ENCODE assay signal across 8 cellular contexts in the genomic region with DNA sequence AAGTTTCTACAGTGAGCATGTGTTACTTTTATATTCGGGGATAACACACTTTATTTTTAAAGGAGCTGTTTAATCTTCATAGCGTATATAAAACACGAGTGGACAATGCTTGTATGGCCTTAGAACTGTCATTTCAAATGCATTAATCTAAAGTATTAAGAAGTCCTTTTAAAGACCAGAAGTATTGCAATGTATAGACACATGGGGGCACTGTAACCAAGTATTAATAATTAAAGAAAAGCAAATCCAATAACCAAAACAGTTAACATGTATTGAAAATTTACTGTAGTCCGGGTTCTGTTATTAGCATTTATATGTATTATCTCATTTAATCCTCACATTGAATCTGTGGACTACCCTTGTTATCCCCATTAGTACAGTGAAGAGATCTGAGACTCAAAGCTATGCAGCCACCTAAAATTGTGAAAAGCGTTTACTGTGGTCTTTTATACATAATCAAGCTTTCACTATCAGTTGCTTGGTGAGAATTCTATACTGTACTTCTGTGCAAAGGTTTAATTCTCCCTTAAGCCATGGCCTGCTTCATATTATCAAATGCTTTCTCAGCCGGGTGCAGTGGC. TPM values are rescaled to one million over a fixed set of nuclear protein-coding genes. Genes with fewer than 3 reads are reported as not detected.
A peak's percentile ranks its signal among the peaks of the same experiment; 100 is the strongest.
DNase-seq lines count a peak whose midpoint lies in the region; ATAC-seq and TF ChIP-seq lines count a peak whose summit lies in the region.

No MANE protein-coding gene starts in this region.

- H3K79me2 ChIP-seq in MM.1S (ENCODE audit: low read length): no peaks in the 10 kb centered on the region

- no peak overlapping the region for H3K4me3 ChIP-seq in cardiac muscle cell
- H3K4me3 ChIP-seq in MM.1S (ENCODE audit: low read length): no peak overlapping the region
- no peak overlapping the region for H3K4me3 ChIP-seq in spleen
- no peak overlapping the region for H3K4me3 ChIP-seq in thyroid gland (replicated peaks in 1 of 3)

- H3K9me3 ChIP-seq in cardiac muscle cell (ENCODE audit: low read depth) (no peaks in the 10 kb centered on the region), MM.1S (replicated peaks; ENCODE audit: insufficient read depth, low read length) (no peaks in the 10 kb centered on the region), spleen (no peaks in the 10 kb centered on the region), thyroid gland (no peaks in the 10 kb centered on the region)

- TF ChIP-seq POLR2A in spleen (IDR thresholded peaks at IDR 0.05): no peak
- no peak for TF ChIP-seq POLR2A in thyroid gland (IDR thresholded peaks at IDR 0.05)

- H4K20me1 ChIP-seq in MM.1S (ENCODE audit: insufficient read depth, low read length): no peaks in the 10 kb centered on the region

- H3K27me3 Mint-ChIP-seq in activated naive CD8-positive, alpha-beta T cell treated with anti-CD3 and anti-CD28 coated beads for 36 hours: peaks cover 4% of the 10 kb centered on the region

- H3K4me2 ChIP-seq in MM.1S (ENCODE audit: low read depth, low read length): no peak overlapping the region

- WGBS in spleen, 5 donors: 59 to 76% (median 70%) methylated on average over 6 of the region's 6 CpGs
- WGBS in thyroid gland, 2 donors: 61 to 69% methylated on average over 6 of the region's 6 CpGs

- H3K4me1 Mint-ChIP-seq in activated naive CD8-positive, alpha-beta T cell treated with anti-CD3 and anti-CD28 coated beads for 36 hours: no peaks in the 10 kb centered on the region

- TF ChIP-seq CTCF in cardiac muscle cell (IDR thresholded peaks at IDR 0.05; ENCODE audit: low read depth, low read length) (peak; percentile 44), MM.1S (IDR thresholded peaks at IDR 0.05; ENCODE audit: low read length) (peak; percentile 70), spleen (IDR thresholded peaks at IDR 0.05 in 8 of 11, conservative IDR thresholded peaks at IDR 0.05 in 3 of 11) (peak in 8 of 11 experiments; percentile 7 to 54 (median 42)), thyroid gland (IDR thresholded peaks at IDR 0.05) (peak in 3 of 6 experiments; percentile 26 to 30 (median 29))

- no peaks in the 10 kb centered on the region for H3K9me2 ChIP-seq in MM.1S (replicated peaks; ENCODE audit: insufficient read depth, low read length)

- no peaks in the 10 kb centered on the region for H3F3A ChIP-seq in MM.1S (ENCODE audit: insufficient read depth, low read length)

- H3K36me3 ChIP-seq in cardiac muscle cell (no peaks in the 10 kb centered on the region), MM.1S (replicated peaks; ENCODE audit: insufficient read depth, low read length) (no peaks in the 10 kb centered on the region), spleen (no peaks in the 10 kb centered on the region), thyroid gland (no peaks in the 10 kb centered on the region)

- no peaks in the 10 kb centered on the region for H3K36me3 Mint-ChIP-seq in activated naive CD8-positive, alpha-beta T cell treated with anti-CD3 and anti-CD28 coated beads for 36 hours

- no peaks in the 10 kb centered on the region for H3K4me1 ChIP-seq in cardiac muscle cell (ENCODE audit: low read depth)
- no peaks in the 10 kb centered on the region for H3K4me1 ChIP-seq in MM.1S (ENCODE audit: low read length)
- H3K4me1 ChIP-seq in spleen: no peaks in the 10 kb centered on the region
- H3K4me1 ChIP-seq in thyroid gland: no peaks in the 10 kb centered on the region

- ATAC-seq in Right ventricle myocardium superior (ENCODE audit: poor library complexity) (no peak), GM21737 (IDR thresholded peaks at IDR 0.05; ENCODE audit: unreplicated experiment) (no peak)

- H3K9ac ChIP-seq in MM.1S (ENCODE audit: low read length): no peak overlapping the region

- intact Hi-C loops in Right ventricle myocardium superior (cut with DNase I): no loop called here
- intact Hi-C loops in spleen (cut with DNase I; ENCODE audit: low total_unique reads): no loop called here
- intact Hi-C loops in thyroid gland (cut with DNase I): no loop called here

- H3K27ac Mint-ChIP-seq in activated naive CD8-positive, alpha-beta T cell treated with anti-CD3 and anti-CD28 coated beads for 36 hours: no peak overlapping the region

- no peaks in the 10 kb centered on the region for H3K9me3 Mint-ChIP-seq in activated naive CD8-positive, alpha-beta T cell treated with anti-CD3 and anti-CD28 coated beads for 36 hours

- peak in 1 of 2 donors; percentile 46 for DNase-seq in cardiac muscle cell (ENCODE audit: low read depth in 1 of 2, low spot score in 1 of 2)
- DNase-seq in Right ventricle myocardium superior: no peak
- DNase-seq in MM.1S: peak; percentile 56
- peak; percentile 12 for DNase-seq in cerebellar cortex (ENCODE audit: low spot score)
- DNase-seq in spleen: no peak
- no peak for DNase-seq in thyroid gland
- DNase-seq in activated naive CD8-positive, alpha-beta T cell treated with anti-CD3 and anti-CD28 coated beads for 36 hours: no peak

- H3K27ac ChIP-seq in cardiac muscle cell (no peak overlapping the region), MM.1S (ENCODE audit: low read length) (no peak overlapping the region), spleen (no peak overlapping the region), thyroid gland (no peak overlapping the region)

- H3K27me3 ChIP-seq in cardiac muscle cell: no peaks in the 10 kb centered on the region
- no peaks in the 10 kb centered on the region for H3K27me3 ChIP-seq in MM.1S (replicated peaks; ENCODE audit: insufficient read depth, low read length)
- no peaks in the 10 kb centered on the region for H3K27me3 ChIP-seq in spleen (replicated peaks in 1 of 7)
- H3K27me3 ChIP-seq in thyroid gland: no peaks in the 10 kb centered on the region

- no peak overlapping the region for H2AFZ ChIP-seq in MM.1S (ENCODE audit: low read length)

- H3K4me3 Mint-ChIP-seq in activated naive CD8-positive, alpha-beta T cell treated with anti-CD3 and anti-CD28 coated beads for 36 hours: no peak overlapping the region

RNA-seq across cellular contexts. Expression of a gene that starts 10.1 kb away (rescaled TPM):
- not detected in 2 replicates for total RNA-seq in cardiac muscle cell
- not detected in 2 replicates for polyA plus RNA-seq in cardiac muscle cell
- not detected for total RNA-seq in Right ventricle myocardium superior
- under 1 TPM in 1 of 7 donors, not detected in 6; 0.39 TPM for total RNA-seq in spleen
- under 1 TPM in 2 of 3 donors, not detected in 1; 0.11 to 0.26 TPM for polyA plus RNA-seq in spleen
- total RNA-seq in thyroid gland: not detected
- not detected for total RNA-seq in activated naive CD8-positive, alpha-beta T cell treated with anti-CD3 and anti-CD28 coated beads for 36 hours

Comparison
In these comparisons a context has a peak if more than half of its experiments do, and no peak if none do; other contexts are left out.
1. DNase-seq: peak in MM.1S (single experiment) and cerebellar cortex (single experiment); none in Right ventricle myocardium superior (single experiment), spleen (single experiment), thyroid gland (0 of 2) and activated naive CD8-positive, alpha-beta T cell treated with anti-CD3 and anti-CD28 coated beads for 36 hours (single experiment).